ENCODE assay signal across 1 cellular context in genomic region chrX:48938721-48939416, GRCh38.
TF ChIP-seq lines count a peak whose summit lies in the region.

No MANE protein-coding gene starts in this region.

TF ChIP-seq in GM23338, 12 proteins besides CTCF, POLR2A, EP300 and RAD21 (continued from another document):
- no peak for TF ChIP-seq ZNF462 (CRISPR knock-in tag; IDR thresholded peaks at IDR 0.05)
- no peak for TF ChIP-seq EZH2 (IDR thresholded peaks at IDR 0.05; ENCODE audit: low read depth, unreplicated experiment)
- no peak for TF ChIP-seq ZNF114 (CRISPR knock-in tag; IDR thresholded peaks at IDR 0.05)
- TF ChIP-seq EZH2phosphoT487 (IDR thresholded peaks at IDR 0.05; ENCODE audit: unreplicated experiment), result no peak
- TF ChIP-seq STAT1 (IDR thresholded peaks at IDR 0.05; ENCODE audit: unreplicated experiment), result no peak
- no peak for TF ChIP-seq JUNB (IDR thresholded peaks at IDR 0.05; ENCODE audit: unreplicated experiment)
- no peak for TF ChIP-seq CREB1 (CRISPR knock-in tag; IDR thresholded peaks at IDR 0.05; ENCODE audit: low read depth)
- TF ChIP-seq POLR2AphosphoS5 (IDR thresholded peaks at IDR 0.05; ENCODE audit: low read depth), result no peak
